In genomic region chr22:19524170-19525115, GRCh38 we compare ENCODE assay signal across 1 cellular context.
TF ChIP-seq lines count a peak whose summit lies in the region.

TSS of gene CLDN5 (minus strand) at chr22:19524410. CDS start at chr22:19524255, 155 bp downstream.

TF ChIP-seq in GM12878, 131 proteins besides CTCF, POLR2A, EP300 and RAD21 (continued from another document):
- TF ChIP-seq NKRF (conservative IDR thresholded peaks at IDR 0.05) (no peak), STAT1 (conservative IDR thresholded peaks at IDR 0.05) (no peak), BMI1 (IDR thresholded peaks at IDR 0.05; ENCODE audit: borderline replicate concordance) (no peak), SIN3A (IDR thresholded peaks at IDR 0.05; ENCODE audit: low read depth, low read length) (no peak)
